2 cellular contexts compared by ENCODE assay signal in genomic region chr1:84375965-84376910, GRCh38.
TF ChIP-seq lines count a peak whose summit lies in the region.

No MANE protein-coding gene starts in this region.

TF ChIP-seq in SK-N-SH treated with all-trans-retinoic acid at 6 μM for 48 hours, 23 proteins besides CTCF, POLR2A, EP300 and RAD21 (continued from another document):
- no peak for TF ChIP-seq PATZ1 (CRISPR knock-in tag; IDR thresholded peaks at IDR 0.05; ENCODE audit: borderline replicate concordance)
- no peak for TF ChIP-seq ZNF8 (CRISPR knock-in tag; IDR thresholded peaks at IDR 0.05)
- TF ChIP-seq ZNF70 (CRISPR knock-in tag; IDR thresholded peaks at IDR 0.05) = no peak
- TF ChIP-seq GLIS3 (CRISPR knock-in tag; IDR thresholded peaks at IDR 0.05) = no peak

TF ChIP-seq in SK-N-SH, 30 proteins besides CTCF, POLR2A, EP300 and RAD21 (continued from another document):
- TF ChIP-seq PBX3 (IDR thresholded peaks at IDR 0.05) = no peak
- no peak for TF ChIP-seq MEF2A (IDR thresholded peaks at IDR 0.05; ENCODE audit: borderline replicate concordance, low read depth)
- TF ChIP-seq RXRA (IDR thresholded peaks at IDR 0.05; ENCODE audit: borderline replicate concordance, low read depth) = no peak
- TF ChIP-seq NFIC (IDR thresholded peaks at IDR 0.05; ENCODE audit: borderline replicate concordance) = no peak
- no peak for TF ChIP-seq REST (IDR thresholded peaks at IDR 0.05; ENCODE audit: low read depth, low read length)
